21 cellular contexts compared by ENCODE assay signal in the genomic region with DNA sequence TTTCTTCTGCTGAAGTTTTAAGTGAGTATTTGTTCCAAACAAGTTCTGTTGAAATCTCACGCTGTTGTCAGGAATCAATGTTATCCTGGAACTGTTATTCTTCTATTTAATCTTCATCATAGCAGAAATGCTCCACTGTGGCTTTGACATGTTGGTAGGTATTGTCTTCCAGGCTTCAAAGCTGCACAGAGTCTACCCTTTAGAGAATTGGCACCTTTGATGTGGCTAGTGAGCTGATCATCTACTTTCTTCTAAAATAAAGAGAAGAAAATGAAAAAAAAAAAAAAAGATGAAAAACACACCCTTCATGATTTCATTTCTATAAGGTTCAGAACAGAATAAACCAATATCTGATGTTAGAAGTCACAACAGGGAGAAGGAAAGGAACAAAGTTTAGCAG.
"Had no signal": no experiment of that assay in that cellular context is flagged by ENCODE, and none has a peak within 500 bp of the region (broad histone marks: within the 10 kb centered on the region; RNA-seq: fewer than 3 reads in every experiment).

No MANE protein-coding gene starts in this region.

- H3K4me3 Mint-ChIP-seq: activated CD4-positive, alpha-beta T cell treated with anti-CD3 and anti-CD28 coated beads for 36 hours; activated T-cell treated with anti-CD3 and anti-CD28 coated beads, Interleukin-2, amount 50 U/mL, for 4 hours; activated T-helper 17 cell treated with anti-CD3 and anti-CD28 coated beads, Interleukin-2, amount 50 U/mL, for 72 hours; nephron; stimulated activated naive B cell treated with anti-CD40 and anti-IgM and Interleukin-4, amounts not matched to agents 10 μg/mL and 1 μg/mL and 100 μg/mL, for 72 hours; T-helper 2 cell treated with Interferon-gamma antibody and Interleukin-4, amounts not matched to agents 5 μg/mL and 100 μg/mL, for 36 hours had no signal

- ATAC-seq: activated CD4-positive, alpha-beta T cell treated with anti-CD3 and anti-CD28 coated beads for 36 hours; activated T-cell treated with anti-CD3 and anti-CD28 coated beads, Interleukin-2, amount 50 U/mL, for 4 hours; activated T-helper 17 cell treated with anti-CD3 and anti-CD28 coated beads, Interleukin-2, amount 50 U/mL, for 72 hours; right cardiac atrium; stimulated activated naive B cell treated with anti-CD40 and anti-IgM and Interleukin-4, amounts not matched to agents 10 μg/mL and 1 μg/mL and 100 μg/mL, for 72 hours had no signal

- H3K4me1 ChIP-seq: transverse colon had no signal

- H3K4me1 Mint-ChIP-seq: nephron had no signal

- H3K4me3 ChIP-seq: esophagus muscularis mucosa, left ventricle myocardium inferior, lung, transverse colon had no signal

- H3K27ac ChIP-seq: esophagus muscularis mucosa, left ventricle myocardium inferior, transverse colon had no signal

- H3K36me3 ChIP-seq: esophagus muscularis mucosa, left ventricle myocardium inferior, transverse colon had no signal

- H3K27ac Mint-ChIP-seq: activated CD4-positive, alpha-beta T cell treated with anti-CD3 and anti-CD28 coated beads for 36 hours; activated T-helper 17 cell treated with anti-CD3 and anti-CD28 coated beads, Interleukin-2, amount 50 U/mL, for 72 hours; nephron; stimulated activated naive B cell treated with anti-CD40 and anti-IgM and Interleukin-4, amounts not matched to agents 10 μg/mL and 1 μg/mL and 100 μg/mL, for 72 hours; T-helper 2 cell treated with Interferon-gamma antibody and Interleukin-4, amounts not matched to agents 5 μg/mL and 100 μg/mL, for 36 hours had no signal

- DNase-seq: activated CD4-positive, alpha-beta T cell treated with anti-CD3 and anti-CD28 coated beads for 36 hours; activated CD4-positive, alpha-beta T cell treated with anti-CD3 and anti-CD28 coated beads, Interleukin-2, amount 50 U/mL, for 48 hours; activated CD4-positive, CD25-positive, alpha-beta regulatory T cell; activated T-cell treated with anti-CD3 and anti-CD28 coated beads, Interleukin-2, amount 50 U/mL, for 4 hours; anterior cingulate cortex; dermis blood vessel endothelial cell; effector CD4-positive, alpha-beta T cell; foreskin melanocyte; islet precursor cell; left ventricle myocardium inferior; mesendoderm; right cardiac atrium; stimulated activated CD4-positive, alpha-beta T cell treated with anti-CD3 and anti-CD28 coated beads, Interleukin-15, amount 100 ng/mL, for 24 hours; stimulated activated CD4-positive, alpha-beta T cell treated with anti-CD3 and anti-CD28 coated beads, Interleukin-2, amount 100 ng/mL, for 24 hours; stimulated activated naive B cell treated with anti-CD40 and anti-IgM and Interleukin-4, amounts not matched to agents 10 μg/mL and 1 μg/mL and 100 μg/mL, for 72 hours; transverse colon had no signal

- H3K9me3 Mint-ChIP-seq: activated T-helper 17 cell treated with anti-CD3 and anti-CD28 coated beads, Interleukin-2, amount 50 U/mL, for 72 hours; nephron had no signal

- H3K9me3 ChIP-seq: esophagus muscularis mucosa, left ventricle myocardium inferior, transverse colon had no signal
